In the genomic region with DNA sequence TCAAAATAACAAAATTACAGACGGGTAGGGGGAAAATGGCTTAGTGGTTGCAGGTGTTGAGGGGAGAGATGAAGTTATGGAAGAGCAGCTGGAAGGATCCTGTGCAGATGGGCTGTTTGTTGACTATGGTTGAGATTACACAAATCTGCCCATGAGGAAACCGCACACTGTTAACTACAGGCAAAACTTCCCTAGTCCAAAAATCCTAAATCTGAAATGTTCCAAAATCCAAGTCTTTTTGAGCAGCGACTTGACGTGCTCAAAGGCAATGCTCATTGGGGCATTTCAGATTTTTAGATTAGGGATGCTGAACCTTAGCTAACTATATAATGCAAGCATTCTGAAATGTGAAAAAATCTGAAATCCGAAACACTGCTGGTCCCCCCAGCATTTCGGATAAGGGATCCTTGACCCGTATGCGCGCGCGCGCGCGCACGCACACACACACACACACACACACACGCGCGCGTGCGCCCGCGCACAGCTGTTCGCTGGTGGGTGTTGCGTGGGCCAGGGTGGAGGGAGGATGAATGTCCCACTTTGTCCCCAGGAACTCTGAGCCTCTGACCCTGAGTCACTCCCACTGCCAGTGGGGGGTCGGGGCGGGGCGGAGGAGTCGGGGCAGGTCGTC, we compare ENCODE assay signal across 1 cellular context.
A peak's percentile ranks its signal among the peaks of the same experiment; 100 is the strongest.
TF ChIP-seq lines count a peak whose summit lies in the region.

No MANE protein-coding gene starts in this region.

TF ChIP-seq in K562, 482 proteins besides CTCF, POLR2A, EP300 and RAD21 (continued from another document):
- no peak for TF ChIP-seq SPI1 (IDR thresholded peaks at IDR 0.05; ENCODE audit: borderline replicate concordance, low read depth, low read length)
- TF ChIP-seq ZNF766 (CRISPR knock-in tag; conservative IDR thresholded peaks at IDR 0.05), result peak; percentile 16; the same call in 1 of the 2 replicates
- TF ChIP-seq FOSL1 (tag; conservative IDR thresholded peaks at IDR 0.05), result peak; percentile 44; the same call in 1 of the 2 replicates
- TF ChIP-seq, protein P1, sequence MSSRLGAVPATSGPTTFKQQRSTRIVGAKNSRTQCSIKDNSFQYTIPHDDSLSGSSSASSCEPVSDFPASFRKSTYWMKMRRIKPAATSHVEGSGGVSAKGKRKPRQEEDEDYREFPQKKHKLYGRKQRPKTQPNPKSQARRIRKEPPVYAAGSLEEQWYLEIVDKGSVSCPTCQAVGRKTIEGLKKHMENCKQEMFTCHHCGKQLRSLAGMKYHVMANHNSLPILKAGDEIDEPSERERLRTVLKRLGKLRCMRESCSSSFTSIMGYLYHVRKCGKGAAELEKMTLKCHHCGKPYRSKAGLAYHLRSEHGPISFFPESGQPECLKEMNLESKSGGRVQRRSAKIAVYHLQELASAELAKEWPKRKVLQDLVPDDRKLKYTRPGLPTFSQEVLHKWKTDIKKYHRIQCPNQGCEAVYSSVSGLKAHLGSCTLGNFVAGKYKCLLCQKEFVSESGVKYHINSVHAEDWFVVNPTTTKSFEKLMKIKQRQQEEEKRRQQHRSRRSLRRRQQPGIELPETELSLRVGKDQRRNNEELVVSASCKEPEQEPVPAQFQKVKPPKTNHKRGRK (tag; IDR thresholded peaks at IDR 0.05), result no peak
- no peak for TF ChIP-seq ZNF134 (CRISPR knock-in tag; conservative IDR thresholded peaks at IDR 0.05)
- TF ChIP-seq MTA3 (IDR thresholded peaks at IDR 0.05; ENCODE audit: borderline replicate concordance), result no peak
- TF ChIP-seq, protein P2, sequence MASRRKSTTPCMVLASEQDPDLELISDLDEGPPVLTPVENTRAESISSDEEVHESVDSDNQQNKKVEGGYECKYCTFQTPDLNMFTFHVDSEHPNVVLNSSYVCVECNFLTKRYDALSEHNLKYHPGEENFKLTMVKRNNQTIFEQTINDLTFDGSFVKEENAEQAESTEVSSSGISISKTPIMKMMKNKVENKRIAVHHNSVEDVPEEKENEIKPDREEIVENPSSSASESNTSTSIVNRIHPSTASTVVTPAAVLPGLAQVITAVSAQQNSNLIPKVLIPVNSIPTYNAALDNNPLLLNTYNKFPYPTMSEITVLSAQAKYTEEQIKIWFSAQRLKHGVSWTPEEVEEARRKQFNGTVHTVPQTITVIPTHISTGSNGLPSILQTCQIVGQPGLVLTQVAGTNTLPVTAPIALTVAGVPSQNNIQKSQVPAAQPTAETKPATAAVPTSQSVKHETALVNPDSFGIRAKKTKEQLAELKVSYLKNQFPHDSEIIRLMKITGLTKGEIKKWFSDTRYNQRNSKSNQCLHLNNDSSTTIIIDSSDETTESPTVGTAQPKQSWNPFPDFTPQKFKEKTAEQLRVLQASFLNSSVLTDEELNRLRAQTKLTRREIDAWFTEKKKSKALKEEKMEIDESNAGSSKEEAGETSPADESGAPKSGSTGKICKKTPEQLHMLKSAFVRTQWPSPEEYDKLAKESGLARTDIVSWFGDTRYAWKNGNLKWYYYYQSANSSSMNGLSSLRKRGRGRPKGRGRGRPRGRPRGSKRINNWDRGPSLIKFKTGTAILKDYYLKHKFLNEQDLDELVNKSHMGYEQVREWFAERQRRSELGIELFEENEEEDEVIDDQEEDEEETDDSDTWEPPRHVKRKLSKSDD (conservative IDR thresholded peaks at IDR 0.05; ENCODE audit: low read length), result no peak
- no peak for TF ChIP-seq MAFG (tag; conservative IDR thresholded peaks at IDR 0.05)
- TF ChIP-seq PHF21A (IDR thresholded peaks at IDR 0.05; ENCODE audit: borderline replicate concordance, low read depth), result no peak; the same call in 1 of the 2 replicates
- no peak for TF ChIP-seq MECOM (CRISPR knock-in tag; IDR thresholded peaks at IDR 0.05)
- TF ChIP-seq CHCHD3 (CRISPR knock-in tag; IDR thresholded peaks at IDR 0.05), result no peak
- TF ChIP-seq MEF2A (IDR thresholded peaks at IDR 0.05; ENCODE audit: control insufficient read depth, low read depth, low read length), result no peak
